In genomic region chr5:180599590-180599914, GRCh38 we compare ENCODE assay signal across 21 cellular contexts. TPM values are rescaled to one million over a fixed set of nuclear protein-coding genes. Genes with fewer than 3 reads are reported as not detected.
"Had no signal": no experiment of that assay in that cellular context is flagged by ENCODE, and none has a peak within 500 bp of the region (broad histone marks: within the 10 kb centered on the region; RNA-seq: fewer than 3 reads in every experiment).

No MANE protein-coding gene starts in this region.

- H3K4me1 ChIP-seq: gastroesophageal sphincter, neural progenitor cell, sigmoid colon had no signal

- H3K4me3 Mint-ChIP-seq: activated CD4-positive, alpha-beta T cell treated with anti-CD3 and anti-CD28 coated beads for 36 hours; activated naive CD4-positive, alpha-beta T cell treated with anti-CD3 and anti-CD28 coated beads, Interleukin-2, amount 10 ng/mL, durations not matched to agents 7 days and 5 days; dendritic cell treated with granulocyte-macrophage colony-stimulating factor and Interleukin-4, amounts not matched to agents 40 ng/mL and 50 ng/mL, for 4 days; immature natural killer cell; neural progenitor cell; stimulated activated memory B cell treated with anti-CD40 and anti-IgM and Interleukin-4, amounts not matched to agents 10 μg/mL and 1 μg/mL and 100 μg/mL, for 72 hours; T-helper 2 cell treated with Interferon-gamma antibody and Interleukin-4, amounts not matched to agents 5 μg/mL and 100 μg/mL, for 36 hours had no signal

- H3K36me3 ChIP-seq: gastroesophageal sphincter, heart left ventricle, neural progenitor cell, ovary, sigmoid colon, thyroid gland had no signal

- H3K4me1 Mint-ChIP-seq: activated CD4-positive, alpha-beta T cell treated with anti-CD3 and anti-CD28 coated beads for 36 hours; activated naive CD4-positive, alpha-beta T cell treated with anti-CD3 and anti-CD28 coated beads, Interleukin-2, amount 10 ng/mL, durations not matched to agents 7 days and 5 days; immature natural killer cell; stimulated activated memory B cell treated with anti-CD40 and anti-IgM and Interleukin-4, amounts not matched to agents 10 μg/mL and 1 μg/mL and 100 μg/mL, for 72 hours had no signal

- H3K9me3 Mint-ChIP-seq: activated naive CD4-positive, alpha-beta T cell treated with anti-CD3 and anti-CD28 coated beads, Interleukin-2, amount 10 ng/mL, durations not matched to agents 7 days and 5 days; dendritic cell treated with granulocyte-macrophage colony-stimulating factor and Interleukin-4, amounts not matched to agents 40 ng/mL and 50 ng/mL, for 4 days; immature natural killer cell; T-helper 2 cell treated with Interferon-gamma antibody and Interleukin-4, amounts not matched to agents 5 μg/mL and 100 μg/mL, for 36 hours had no signal

- H3K4me3 ChIP-seq: gastroesophageal sphincter, heart left ventricle, neural progenitor cell, ovary, sigmoid colon, thyroid gland had no signal

- DNase-seq: activated CD4-positive, alpha-beta T cell treated with anti-CD3 and anti-CD28 coated beads for 36 hours; activated CD4-positive, alpha-beta T cell treated with anti-CD3 and anti-CD28 coated beads, Interleukin-2, amount 50 U/mL, for 48 hours; activated effector memory CD4-positive, alpha-beta T cell treated with Interleukin-2 at 50 U/mL for 16 hours; effector CD8-positive, alpha-beta T cell; immature natural killer cell; left ventricle myocardium superior had no signal

- H3K36me3 Mint-ChIP-seq: activated naive CD4-positive, alpha-beta T cell treated with anti-CD3 and anti-CD28 coated beads, Interleukin-2, amount 10 ng/mL, durations not matched to agents 7 days and 5 days; immature natural killer cell; neural progenitor cell; stimulated activated memory B cell treated with anti-CD40 and anti-IgM and Interleukin-4, amounts not matched to agents 10 μg/mL and 1 μg/mL and 100 μg/mL, for 72 hours had no signal

- H3K27ac Mint-ChIP-seq: activated CD4-positive, alpha-beta T cell treated with anti-CD3 and anti-CD28 coated beads for 36 hours; activated naive CD4-positive, alpha-beta T cell treated with anti-CD3 and anti-CD28 coated beads, Interleukin-2, amount 10 ng/mL, durations not matched to agents 7 days and 5 days; dendritic cell treated with granulocyte-macrophage colony-stimulating factor and Interleukin-4, amounts not matched to agents 40 ng/mL and 50 ng/mL, for 4 days; stimulated activated memory B cell treated with anti-CD40 and anti-IgM and Interleukin-4, amounts not matched to agents 10 μg/mL and 1 μg/mL and 100 μg/mL, for 72 hours; T-helper 2 cell treated with Interferon-gamma antibody and Interleukin-4, amounts not matched to agents 5 μg/mL and 100 μg/mL, for 36 hours had no signal

- H3K27me3 ChIP-seq: gastroesophageal sphincter, heart left ventricle, neural progenitor cell, ovary, sigmoid colon, thyroid gland had no signal

- ATAC-seq: activated CD4-positive, alpha-beta T cell treated with anti-CD3 and anti-CD28 coated beads for 36 hours; esophagus mucosa; gastroesophageal sphincter; heart left ventricle; left ventricle myocardium superior; stimulated activated memory B cell treated with anti-CD40 and anti-IgM and Interleukin-4, amounts not matched to agents 10 μg/mL and 1 μg/mL and 100 μg/mL, for 72 hours had no signal

- H3K27ac ChIP-seq: gastroesophageal sphincter, heart left ventricle, neural progenitor cell, ovary, sigmoid colon, thyroid gland had no signal

- H3K9me3 ChIP-seq: gastroesophageal sphincter, heart left ventricle, ovary, sigmoid colon, thyroid gland had no signal

- H3K27me3 Mint-ChIP-seq: activated CD4-positive, alpha-beta T cell treated with anti-CD3 and anti-CD28 coated beads for 36 hours; dendritic cell treated with granulocyte-macrophage colony-stimulating factor and Interleukin-4, amounts not matched to agents 40 ng/mL and 50 ng/mL, for 4 days had no signal

RNA-seq across cellular contexts. Expression of gene SCGB3A1, which starts 8.3 kb away (rescaled TPM):
- total RNA-seq: activated CD4-positive, alpha-beta T cell treated with anti-CD3 and anti-CD28 coated beads for 36 hours; bronchial epithelial cell; cerebellum; left ventricle myocardium superior; mononuclear cell; sigmoid colon; urinary bladder had no signal
